In the genomic region with DNA sequence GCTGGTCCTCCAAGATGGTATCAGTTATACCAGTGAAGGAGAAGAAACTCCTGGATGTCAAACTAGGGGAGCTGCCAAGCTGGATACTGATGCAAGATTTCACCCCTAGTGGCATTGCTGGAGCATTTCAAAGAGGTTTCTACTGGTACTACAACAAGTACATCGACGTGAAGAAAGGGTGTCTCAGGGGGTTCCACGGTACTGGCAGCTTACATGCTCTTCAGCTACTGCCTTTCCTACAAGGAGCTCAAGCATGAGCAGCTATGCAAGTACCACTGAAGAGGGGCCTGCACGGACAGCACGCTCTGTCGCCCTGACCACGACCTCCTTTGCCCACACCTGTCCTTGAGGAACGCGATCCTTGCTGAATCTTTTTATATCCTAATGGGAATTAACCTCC, we compare ENCODE assay signal across 20 cellular contexts. TPM values are rescaled to one million over a fixed set of nuclear protein-coding genes. Genes with fewer than 3 reads are reported as not detected.
DNase-seq lines count a peak whose midpoint lies in the region; TF ChIP-seq lines count a peak whose summit lies in the region.
"Had no signal": no experiment of that assay in that cellular context is flagged by ENCODE, and none has a peak within 500 bp of the region (broad histone marks: within the 10 kb centered on the region; RNA-seq: fewer than 3 reads in every experiment).

No MANE protein-coding gene starts in this region.

- H2AFZ ChIP-seq in smooth muscle cell (ENCODE audit: low read depth) = no peak overlapping the region

- H3K79me2 ChIP-seq in smooth muscle cell (ENCODE audit: low read depth) = no peaks in the 10 kb centered on the region

- no peak for TF ChIP-seq EP300 in tibial nerve (IDR thresholded peaks at IDR 0.05)

- WGBS in smooth muscle cell (ENCODE audit: low lambda C conversion rate) = 78% methylated on average over 9 of the region's 9 CpGs
- WGBS in tibial nerve, 2 donors = 84 to 90% methylated on average over 9 of the region's 9 CpGs

- H3K4me3 ChIP-seq in NB4 (ENCODE audit: low read depth, low read length) = no peak overlapping the region
- no peak overlapping the region for H3K4me3 ChIP-seq in smooth muscle cell
- H3K4me3 ChIP-seq in tibial nerve = no peak overlapping the region
- H3K4me3 ChIP-seq: GM12878, SJCRH30 had no signal

- H3K4me2 ChIP-seq in smooth muscle cell = peak overlapping the region; percentile 56

- no peaks in the 10 kb centered on the region for H3K27me3 ChIP-seq in smooth muscle cell (ENCODE audit: low read depth)
- H3K27me3 ChIP-seq in tibial nerve = no peaks in the 10 kb centered on the region
- H3K27me3 ChIP-seq: SJCRH30 had no signal

- H3K9me3 ChIP-seq in smooth muscle cell (replicated peaks; ENCODE audit: low read depth) (no peaks in the 10 kb centered on the region), tibial nerve (no peaks in the 10 kb centered on the region)
- H3K9me3 ChIP-seq: SJCRH30 had no signal

- peak overlapping the region; percentile 99 for H3K27ac ChIP-seq in epithelial cell of prostate
- H3K27ac ChIP-seq in smooth muscle cell (ENCODE audit: low read depth) = peak overlapping the region; percentile 67
- H3K27ac ChIP-seq in tibial nerve = no peak overlapping the region
- H3K27ac ChIP-seq: 22Rv1, SJCRH30 had no signal

- H3K9ac ChIP-seq in smooth muscle cell (ENCODE audit: low read depth) = no peak overlapping the region

- H3K4me1 ChIP-seq in smooth muscle cell (ENCODE audit: low read depth) = peaks cover 21% of the 10 kb centered on the region
- no peaks in the 10 kb centered on the region for H3K4me1 ChIP-seq in tibial nerve
- H3K4me1 ChIP-seq: SJCRH30 had no signal

- no peaks in the 10 kb centered on the region for H4K20me1 ChIP-seq in smooth muscle cell (ENCODE audit: low read depth)

- TF ChIP-seq CTCF in NB4 (IDR thresholded peaks at IDR 0.05; ENCODE audit: low read depth, low read length) (no peak), smooth muscle cell (IDR thresholded peaks at IDR 0.05; ENCODE audit: borderline replicate concordance, insufficient read depth, poor library complexity, severe bottlenecking) (no peak), tibial nerve (IDR thresholded peaks at IDR 0.05) (no peak)

- TF ChIP-seq POLR2A in NB4 (IDR thresholded peaks at IDR 0.05; ENCODE audit: extremely low read depth, insufficient read length) (no peak), tibial nerve (IDR thresholded peaks at IDR 0.05) (no peak)

- peak; percentile 6 for DNase-seq in DMS 273 (lab: John Stamatoyannopoulos, UW; ENCODE audit: unreplicated experiment)
- no peak for DNase-seq in DMS 273 treated with DMSO at 0.1 percent for 48 hours (lab: John Stamatoyannopoulos, UW)
- DNase-seq in NB4 (ENCODE audit: low read depth) = peak; percentile 46
- no peak for DNase-seq in epithelial cell of prostate (ENCODE audit: low read depth, low spot score)
- no peak for DNase-seq in smooth muscle cell (lab: John Stamatoyannopoulos, UW; ENCODE audit: unreplicated experiment)
- DNase-seq in D341Med (ENCODE audit: low spot score) = no peak
- DNase-seq in tibial nerve (ENCODE audit: low spot score in 2 of 2) = no peak
- DNase-seq in NCI-H2196 (lab: John Stamatoyannopoulos, UW; ENCODE audit: unreplicated experiment) = no peak
- DNase-seq: DMS53, H7, IMR-90, Kasumi-1, NCI-H1436 treated with DMSO at 0.1 percent for 48 hours, NCI-H2081, SJCRH30 had no signal

- H3K36me3 ChIP-seq in smooth muscle cell (ENCODE audit: low read depth) = no peaks in the 10 kb centered on the region
- no peaks in the 10 kb centered on the region for H3K36me3 ChIP-seq in tibial nerve
- H3K36me3 ChIP-seq: SJCRH30 had no signal

- H3F3A ChIP-seq in smooth muscle cell (ENCODE audit: low read depth) = peaks cover 3% of the 10 kb centered on the region

RNA-seq across cellular contexts. Expression of a gene that starts 19.5 kb away (rescaled TPM):
- total RNA-seq in smooth muscle cell (not detected in 2 replicates), tibial nerve (not detected)
- not detected in 2 replicates for polyA plus RNA-seq in smooth muscle cell
- total RNA-seq: G401, GM12878, H7, HT-29, IMR-90, SJCRH30 had no signal
- polyA plus RNA-seq: BJ, GM12878, IMR-90 had no signal

RNA-seq across cellular contexts. Expression of a gene that starts 25.7 kb away (rescaled TPM):
- not detected in 2 replicates for total RNA-seq in smooth muscle cell
- polyA plus RNA-seq in smooth muscle cell = not detected in 2 replicates
- total RNA-seq in tibial nerve = not detected
- total RNA-seq: G401, GM12878, H7, HT-29, IMR-90, SJCRH30 had no signal
- polyA plus RNA-seq: BJ, GM12878, IMR-90 had no signal

Comparison
In these comparisons a context has a peak if more than half of its experiments do, and no peak if none do; other contexts are left out.
1. DNase-seq: peak in DMS 273 (single experiment) and NB4 (single experiment); none in DMS 273 treated with DMSO at 0.1 percent for 48 hours (single experiment), epithelial cell of prostate (single experiment), smooth muscle cell (single experiment), D341Med (single experiment), tibial nerve (0 of 2) and NCI-H2196 (single experiment).
2. H3K27ac ChIP-seq: peak in epithelial cell of prostate (single experiment) and smooth muscle cell (single experiment); none in tibial nerve (0 of 4).